Comparison of ENCODE assay signal across 8 cellular contexts in the genomic region with DNA sequence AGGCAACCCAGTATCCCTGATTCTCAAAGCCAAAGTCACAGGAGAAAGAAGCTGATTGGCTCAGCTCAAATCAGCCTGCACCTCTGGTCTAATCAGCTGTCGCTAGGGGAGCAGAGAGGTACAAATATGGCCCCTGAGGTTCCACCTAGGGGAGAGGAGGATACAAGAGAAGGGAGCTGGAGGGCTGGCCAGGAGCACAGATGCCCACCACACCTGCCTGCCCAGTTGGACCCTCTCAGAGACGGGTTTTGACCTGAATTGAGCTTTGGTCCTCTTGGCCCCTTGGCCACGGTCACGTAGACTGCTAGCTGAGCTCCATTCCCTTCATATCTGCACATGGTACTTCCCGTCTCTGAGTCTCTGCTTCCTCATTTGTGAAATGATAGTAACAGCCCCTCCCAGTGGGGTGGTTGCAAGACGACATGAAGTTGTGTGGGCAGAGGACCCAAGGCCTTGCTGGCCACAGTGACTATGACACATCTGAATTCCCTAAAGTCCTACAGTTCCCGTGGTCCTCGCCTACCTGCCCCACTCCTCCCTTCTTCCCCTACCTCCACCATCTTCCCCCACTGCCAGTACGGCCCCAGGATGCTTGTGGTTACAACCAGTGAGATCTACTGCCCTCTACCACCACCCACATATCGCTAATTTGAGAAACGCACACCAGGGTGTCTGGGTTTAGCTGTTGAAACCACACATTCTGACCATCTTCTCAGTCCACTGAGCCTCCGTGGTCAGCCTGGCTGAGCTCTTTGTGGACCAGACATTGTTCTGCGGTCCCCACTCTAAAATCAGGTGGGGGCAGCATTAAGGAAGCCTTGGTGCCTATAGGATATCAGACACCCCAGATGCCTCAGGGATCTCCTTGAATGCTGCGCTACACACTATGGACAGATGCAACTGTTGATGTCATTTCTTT.
A peak's percentile ranks its signal among the peaks of the same experiment; 100 is the strongest.
DNase-seq lines count a peak whose midpoint lies in the region; ATAC-seq and TF ChIP-seq lines count a peak whose summit lies in the region.
"Had no signal": no experiment of that assay in that cellular context is flagged by ENCODE, and none has a peak within 500 bp of the region (broad histone marks: within the 10 kb centered on the region; RNA-seq: fewer than 3 reads in every experiment).

No MANE protein-coding gene starts in this region.

- DNase-seq in SK-MEL-5 (ENCODE audit: low read depth, low spot score) (peak; percentile 33), neural progenitor cell (ENCODE audit: low spot score) (no peak), kidney tubule cell (ENCODE audit: low spot score) (no peak), epidermal melanocyte (ENCODE audit: insufficient read length, low spot score) (no peak)
- DNase-seq in CD4-positive, alpha-beta memory T cell: no peak

- no peaks in the 10 kb centered on the region for H3K79me2 ChIP-seq in neural progenitor cell (ENCODE audit: low read depth)

- ATAC-seq in GM19035 (IDR thresholded peaks at IDR 0.05; ENCODE audit: unreplicated experiment): peak; percentile 62
- peak; percentile 71 for ATAC-seq in HG02938 (IDR thresholded peaks at IDR 0.05; ENCODE audit: unreplicated experiment)

- no peaks in the 10 kb centered on the region for H3K4me1 Mint-ChIP-seq in neural progenitor cell
- peaks cover 3 to 12% (median 8%) of the 10 kb centered on the region in 4 donors for H3K4me1 Mint-ChIP-seq in CD4-positive, alpha-beta memory T cell

- H3K27me3 Mint-ChIP-seq in neural progenitor cell (ENCODE audit: insufficient read depth, low read depth): peaks cover 5% of the 10 kb centered on the region
- no peaks in the 10 kb centered on the region for H3K27me3 Mint-ChIP-seq in CD4-positive, alpha-beta memory T cell

- no peak overlapping the region for H2AFZ ChIP-seq in neural progenitor cell (replicated peaks)

- H3K36me3 ChIP-seq in neural progenitor cell: no peaks in the 10 kb centered on the region
- no peaks in the 10 kb centered on the region for H3K36me3 ChIP-seq in CD4-positive, alpha-beta memory T cell (ENCODE audit: insufficient read depth, low read length)

- peaks cover 10% of the 10 kb centered on the region for H3K9me3 Mint-ChIP-seq in neural progenitor cell
- peaks cover 0 to 21% (median 10%) of the 10 kb centered on the region in 8 donors for H3K9me3 Mint-ChIP-seq in CD4-positive, alpha-beta memory T cell

- no peaks in the 10 kb centered on the region for H3K36me3 Mint-ChIP-seq in neural progenitor cell
- H3K36me3 Mint-ChIP-seq in CD4-positive, alpha-beta memory T cell: peaks cover 0 to 3% of the 10 kb centered on the region in 2 donors

- H4K20me1 ChIP-seq in neural progenitor cell (ENCODE audit: low read depth): no peaks in the 10 kb centered on the region

- no peaks in the 10 kb centered on the region for H3K4me1 ChIP-seq in neural progenitor cell
- peaks cover 14% of the 10 kb centered on the region for H3K4me1 ChIP-seq in CD4-positive, alpha-beta memory T cell (ENCODE audit: insufficient read depth, low read length)

- no peaks in the 10 kb centered on the region for H3F3A ChIP-seq in neural progenitor cell (ENCODE audit: low read depth)

- H3K4me2 ChIP-seq in neural progenitor cell: no peak overlapping the region

- CTCF ChIA-PET in CD4-positive, alpha-beta memory T cell (lab: Charles Lee; ENCODE audit: partially characterized antibody): no interaction called here

- H3K27me3 ChIP-seq in neural progenitor cell: no peaks in the 10 kb centered on the region
- no peaks in the 10 kb centered on the region for H3K27me3 ChIP-seq in CD4-positive, alpha-beta memory T cell (ENCODE audit: insufficient read depth, low read length)

- H3K4me3 ChIP-seq in neural progenitor cell: no peak overlapping the region
- no peak overlapping the region for H3K4me3 ChIP-seq in CD4-positive, alpha-beta memory T cell (ENCODE audit: low read length in 2 of 2)
- H3K4me3 ChIP-seq: SK-N-MC had no signal

- TF ChIP-seq CTCF in neural progenitor cell (IDR thresholded peaks at IDR 0.05): no peak

- intact Hi-C loops in CD4-positive, alpha-beta memory T cell (cut with micrococcal nuclease): no loop called here

- H3K4me3 Mint-ChIP-seq in neural progenitor cell: no peak overlapping the region
- H3K4me3 Mint-ChIP-seq in CD4-positive, alpha-beta memory T cell: no peak overlapping the region

- in situ Hi-C loops in SK-MEL-5 (cut with HindIII; ENCODE audit: low pct_unique_long_range_greater_than_20kb, low sequenced_read_pairs): no loop called here

- no peaks in the 10 kb centered on the region for H3K9me3 ChIP-seq in neural progenitor cell (ENCODE audit: low read depth)
- H3K9me3 ChIP-seq in CD4-positive, alpha-beta memory T cell (ENCODE audit: control insufficient read depth in 1 of 2, low read length in 2 of 2): no peaks in the 10 kb centered on the region

- no peak overlapping the region for H3K9ac ChIP-seq in neural progenitor cell

- POLR2A ChIA-PET in CD4-positive, alpha-beta memory T cell (lab: Charles Lee; ENCODE audit: partially characterized antibody): no interaction called here

- peak overlapping the region; percentile 5 for H3K27ac Mint-ChIP-seq in neural progenitor cell
- peak overlapping the region in 3 of 7 donors; percentile 5 to 84 (median 8) for H3K27ac Mint-ChIP-seq in CD4-positive, alpha-beta memory T cell

- no peak overlapping the region for H3K27ac ChIP-seq in neural progenitor cell
- no peak overlapping the region for H3K27ac ChIP-seq in CD4-positive, alpha-beta memory T cell (ENCODE audit: low read depth, low read length)
- H3K27ac ChIP-seq: SK-N-MC had no signal
